ENCODE assay signal across 8 cellular contexts in the genomic region with DNA sequence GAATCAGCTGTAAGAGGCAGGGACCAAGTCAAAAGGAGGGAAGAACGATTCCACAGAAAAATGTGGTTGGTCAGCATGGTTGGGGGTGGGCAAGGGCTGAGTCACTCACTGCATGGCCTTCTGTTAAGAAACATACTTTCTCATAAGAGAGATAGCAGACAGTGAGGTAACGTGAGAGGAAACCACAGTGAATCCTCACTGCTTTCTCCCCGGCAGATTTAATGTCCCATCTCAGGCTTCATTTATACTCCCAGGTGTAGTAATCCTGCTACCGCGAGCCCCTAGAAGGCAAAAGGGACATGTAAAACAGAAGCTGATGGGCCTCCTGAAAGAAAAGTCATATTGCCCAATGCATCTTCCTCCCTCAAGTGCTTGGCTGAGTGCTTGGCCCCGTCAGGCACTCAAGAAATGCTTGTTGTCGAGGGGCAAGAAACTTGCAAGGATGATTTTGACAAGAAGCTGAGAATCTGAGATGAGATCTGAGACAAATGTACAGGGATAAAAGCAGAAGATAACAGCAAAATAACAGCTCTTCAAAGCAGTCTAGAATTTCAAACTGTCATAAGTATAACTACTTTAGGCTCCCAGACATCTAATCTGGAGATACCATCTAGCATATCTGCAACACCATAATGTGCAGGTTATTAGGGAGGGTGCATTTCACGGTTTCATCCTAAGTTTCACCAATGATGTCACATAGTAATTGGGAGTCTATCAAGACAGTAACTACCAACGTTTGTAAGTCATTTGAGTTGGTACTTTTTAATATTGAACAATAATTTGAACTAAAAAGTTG. TPM values are rescaled to one million over a fixed set of nuclear protein-coding genes. Genes with fewer than 3 reads are reported as not detected.
DNase-seq lines count a peak whose midpoint lies in the region; ATAC-seq and TF ChIP-seq lines count a peak whose summit lies in the region.

No MANE protein-coding gene starts in this region.

- H3K9me3 ChIP-seq in AG04450 (ENCODE audit: control insufficient read depth, insufficient read depth, low read length) = no peaks in the 10 kb centered on the region
- no peaks in the 10 kb centered on the region for H3K9me3 ChIP-seq in SJSA1 (replicated peaks)

- H3K4me3 ChIP-seq in AG04450 (ENCODE audit: low read depth, low read length) (no peak overlapping the region), SJSA1 (no peak overlapping the region)

- H3K27me3 ChIP-seq in AG04450 (ENCODE audit: control insufficient read depth, insufficient read depth, low read length) (no peaks in the 10 kb centered on the region), SJSA1 (replicated peaks) (no peaks in the 10 kb centered on the region)

- no peaks in the 10 kb centered on the region for H3K36me3 ChIP-seq in SJSA1

- CTCF ChIA-PET in AG04450 (lab: Charles Lee) = interaction anchor here (0.8 kb wide), 1 partner anchor 231 kb away, joined by 3 read pairs; no protein-coding TSS in a partner anchor

- H3K27ac ChIP-seq in AG04450 (ENCODE audit: low read depth, low read length) (peak overlapping the region; percentile 43), SJSA1 (peak overlapping the region; percentile 56)

- DNase-seq in AG04450 (ENCODE audit: low read depth, low spot score) (peak; percentile 56), H4 (ENCODE audit: low spot score) (peak; percentile 63), SJSA1 (ENCODE audit: low read depth in 1 of 2, low spot score in 2 of 2) (peak; percentile 64 to 71), epidermal melanocyte (ENCODE audit: insufficient read length, low spot score) (peak; percentile 17), renal cortical epithelial cell (ENCODE audit: low read depth) (peak; percentile 77), NCI-H524 (lab: John Stamatoyannopoulos, UW) (no peak), NCI-H2107 treated with DMSO at 0.1 percent for 48 hours (lab: John Stamatoyannopoulos, UW; ENCODE audit: unreplicated experiment) (no peak)

- H3K4me1 ChIP-seq in SJSA1 (replicated peaks) = peaks cover 16% of the 10 kb centered on the region

- POLR2A ChIA-PET in AG04450 (lab: Yijun Ruan, JAX) = no interaction called here

- no peak for ATAC-seq in HG03520 (IDR thresholded peaks at IDR 0.05; ENCODE audit: unreplicated experiment)

- TF ChIP-seq CTCF in AG04450 (IDR thresholded peaks at IDR 0.05; ENCODE audit: low read depth, low read length) = no peak

RNA-seq across cellular contexts. Expression of gene SH3KBP1, which starts 40.2 kb away (rescaled TPM):
- 30.1 and 36.6 TPM in 2 replicates for polyA plus RNA-seq in AG04450 (2011; rRNA removed)
- polyA minus RNA-seq in AG04450 (2011; rRNA and poly(A)+ RNA removed) = 30.0 and 39.1 TPM in 2 replicates
- 26.8 and 29.6 TPM in 2 replicates for total RNA-seq in H4 (2014; rRNA removed; shearing (Covaris generic))
- total RNA-seq in SJSA1 (2014; rRNA removed; shearing (Covaris generic)) = 18.0 and 20.4 TPM in 2 replicates
- total RNA-seq in renal cortical epithelial cell = 11.8 and 37.9 TPM in 2 replicates

Comparison
In these comparisons a context has a peak if more than half of its experiments do, and no peak if none do; other contexts are left out.
1. DNase-seq: peak in AG04450 (single experiment), H4 (single experiment), SJSA1 (2 of 2), epidermal melanocyte (single experiment) and renal cortical epithelial cell (single experiment); none in NCI-H524 (0 of 2) and NCI-H2107 treated with DMSO at 0.1 percent for 48 hours (single experiment).